ENCODE assay signal across 16 cellular contexts in genomic region chr12:108890208-108890607, GRCh38. TPM values are rescaled to one million over a fixed set of nuclear protein-coding genes. Genes with fewer than 3 reads are reported as not detected.
DNase-seq lines count a peak whose midpoint lies in the region; ATAC-seq, FAIRE-seq and TF ChIP-seq lines count a peak whose summit lies in the region.
"Had no signal": no experiment of that assay in that cellular context is flagged by ENCODE, and none has a peak within 500 bp of the region (broad histone marks: within the 10 kb centered on the region; RNA-seq: fewer than 3 reads in every experiment).

No MANE protein-coding gene starts in this region.

- H3K4me3 ChIP-seq in A549: no peak overlapping the region
- no peak overlapping the region for H3K4me3 ChIP-seq in endothelial cell of umbilical vein (replicated peaks in 1 of 3; ENCODE audit: insufficient read depth in 1 of 3, low read depth in 1 of 3, low read length in 3 of 3)
- H3K4me3 ChIP-seq: body of pancreas, suprapubic skin had no signal

- no peak for TF ChIP-seq CTCF in A549 (IDR thresholded peaks at IDR 0.05)
- no peak for TF ChIP-seq CTCF in endothelial cell of umbilical vein (IDR thresholded peaks at IDR 0.05; ENCODE audit: extremely low read depth in 1 of 2, insufficient read depth in 1 of 2, low read depth in 1 of 2, low read length in 2 of 2)

- no peaks in the 10 kb centered on the region for H3K27me3 ChIP-seq in endothelial cell of umbilical vein (ENCODE audit: control insufficient read depth in 2 of 2, insufficient read depth in 2 of 2, low read length in 2 of 2)
- H3K27me3 ChIP-seq: body of pancreas, suprapubic skin had no signal

- CTCF ChIA-PET in A549 (lab: Yijun Ruan, JAX): interaction anchor here (0.7 to 2.2 kb wide), 6 partner anchors 8 to 503 kb away, joined by 3 to 6 read pairs (median 4); no protein-coding TSS in a partner anchor
- CTCF ChIA-PET in endothelial cell of umbilical vein (lab: Charles Lee): interaction anchor here (0.7 to 1.5 kb wide), 6 partner anchors 16 to 86 kb away, joined by 3 to 4 read pairs (median 3); no protein-coding TSS in a partner anchor

- BruUV-seq in endothelial cell of umbilical vein (replicated peaks; lab: Mats Ljungman, UMichigan): no TSS peak

- WGBS in A549 (ENCODE audit: missing lambda C conversion rate): 30% methylated on average over 2 of the region's 2 CpGs

- H2AFZ ChIP-seq in endothelial cell of umbilical vein (ENCODE audit: low read depth, low read length): no peak overlapping the region

- H3K4me2 ChIP-seq in A549: no peak overlapping the region
- no peak overlapping the region for H3K4me2 ChIP-seq in endothelial cell of umbilical vein (ENCODE audit: insufficient read depth, low read length)

- DNase-seq in A549 (ENCODE audit: low read depth in 1 of 2, low spot score in 1 of 2) (no peak), Daoy (ENCODE audit: low read depth) (peak; percentile 15), RKO (ENCODE audit: low spot score) (peak; percentile 28), endothelial cell of umbilical vein (ENCODE audit: low read depth, low spot score) (peak; percentile 16), DMS153 (lab: John Stamatoyannopoulos, UW) (no peak), cerebellar cortex (ENCODE audit: low spot score) (no peak), HTR-8/SVneo (ENCODE audit: insufficient read length, low spot score) (no peak)
- DNase-seq: activated T-cell treated with anti-CD3 and anti-CD28 coated beads for 4 hours; body of pancreas; CD4-positive, alpha-beta memory T cell; NCI-H146 had no signal

- no peak for TF ChIP-seq RAD21 in A549 (conservative IDR thresholded peaks at IDR 0.05 in 1 of 2, IDR thresholded peaks at IDR 0.05 in 1 of 2)

- H3K36me3 ChIP-seq in endothelial cell of umbilical vein (ENCODE audit: control insufficient read depth in 2 of 2, extremely low read depth in 1 of 2, insufficient read depth in 2 of 2, low read length in 2 of 2): no peaks in the 10 kb centered on the region
- H3K36me3 ChIP-seq: suprapubic skin had no signal

- H3K9me3 ChIP-seq in A549 (peaks cover 5% of the 10 kb centered on the region; the same call in 1 of the 3 replicates), endothelial cell of umbilical vein (replicated peaks; ENCODE audit: control insufficient read depth, insufficient read depth, low read length) (no peaks in the 10 kb centered on the region)
- H3K9me3 ChIP-seq: body of pancreas, suprapubic skin had no signal

- dilution Hi-C loops in endothelial cell of umbilical vein (cut with MboI; ENCODE audit: extremely low pct_ligation_motif_present, low sequenced_read_pairs): no loop called here

- H3K79me2 ChIP-seq in endothelial cell of umbilical vein (ENCODE audit: control insufficient read depth, insufficient read depth, low read length): no peaks in the 10 kb centered on the region

- TF ChIP-seq EP300 in A549 (IDR thresholded peaks at IDR 0.05): no peak

- H3K9ac ChIP-seq in endothelial cell of umbilical vein (replicated peaks; ENCODE audit: extremely low read depth, insufficient read depth, low read length): no peak overlapping the region

- H4K20me1 ChIP-seq in endothelial cell of umbilical vein (replicated peaks; ENCODE audit: control insufficient read depth, extremely low read depth, insufficient read depth, low read length): no peaks in the 10 kb centered on the region

- no peak for ATAC-seq in A549
- no peak for ATAC-seq in GM19395 (IDR thresholded peaks at IDR 0.05; ENCODE audit: unreplicated experiment)
- ATAC-seq: body of pancreas had no signal

- no peaks in the 10 kb centered on the region for H3K9me1 ChIP-seq in endothelial cell of umbilical vein (replicated peaks; ENCODE audit: control insufficient read depth, extremely low read depth, insufficient read depth, low read length)

- FAIRE-seq in A549 (lab: Jason Lieb, UNC) (no peak), endothelial cell of umbilical vein (lab: Jason Lieb, UNC) (no peak), HTR-8/SVneo (lab: Jason Lieb, UNC) (no peak)

- intact Hi-C loops in endothelial cell of umbilical vein (cut with micrococcal nuclease): no loop called here

- no peak for TF ChIP-seq POLR2A in A549 (IDR thresholded peaks at IDR 0.05; ENCODE audit: low read length)
- no peak for TF ChIP-seq POLR2A in endothelial cell of umbilical vein (IDR thresholded peaks at IDR 0.05; ENCODE audit: low read depth, low read length)

- no peak overlapping the region for H3K27ac ChIP-seq in A549
- H3K27ac ChIP-seq in endothelial cell of umbilical vein (ENCODE audit: insufficient read depth, low read depth, low read length): no peak overlapping the region
- H3K27ac ChIP-seq: body of pancreas, epithelial cell of prostate, suprapubic skin had no signal

- no peaks in the 10 kb centered on the region for H3K4me1 ChIP-seq in A549
- H3K4me1 ChIP-seq in endothelial cell of umbilical vein (ENCODE audit: control insufficient read depth, extremely low read depth, insufficient read depth, low read length): no peaks in the 10 kb centered on the region
- H3K4me1 ChIP-seq: body of pancreas, suprapubic skin had no signal

- POLR2A ChIA-PET in A549 (lab: Yijun Ruan, JAX): no interaction called here
- POLR2A ChIA-PET in endothelial cell of umbilical vein (lab: Charles Lee): interaction anchor here (0.6 kb wide), 1 partner anchor 9 kb away, joined by 5 read pairs; no protein-coding TSS in a partner anchor

TF ChIP-seq in endothelial cell of umbilical vein, 7 proteins besides CTCF, POLR2A, EP300 and RAD21:
- no peak for TF ChIP-seq POLR2AphosphoS5 (IDR thresholded peaks at IDR 0.05; ENCODE audit: insufficient read depth, low read depth, low read length)
- no peak for TF ChIP-seq FOS (IDR thresholded peaks at IDR 0.05; ENCODE audit: borderline replicate concordance, insufficient read depth, low read length)
- TF ChIP-seq GATA2 (IDR thresholded peaks at IDR 0.05; ENCODE audit: insufficient read depth, insufficient read length, low read depth, low read length): no peak
- TF ChIP-seq EZH2 (IDR thresholded peaks at IDR 0.05; ENCODE audit: borderline replicate concordance, low read depth, low read length, severe bottlenecking): no peak
- no peak for TF ChIP-seq MAX (IDR thresholded peaks at IDR 0.05; ENCODE audit: insufficient read depth, insufficient read length)
- TF ChIP-seq MYC (IDR thresholded peaks at IDR 0.05; ENCODE audit: low read depth, low read length): no peak
- no peak for TF ChIP-seq JUN (IDR thresholded peaks at IDR 0.05; ENCODE audit: borderline replicate concordance, insufficient read depth, insufficient read length, low read depth)

RNA-seq across cellular contexts. Expression of gene DAO, which starts 10.3 kb away (rescaled TPM):
- polyA plus RNA-seq in A549 (2011; rRNA removed) (not detected in 2 replicates), A549 (2017; fragmentation: RNase III; extraction: RNeasy Plus Mini Kit Qiagen cat#74134 plus additional on column Dnase treatment) (not detected in 3 replicates), endothelial cell of umbilical vein (not detected in 2 replicates)
- 0.01 TPM in 1 of 2 replicates, not detected in the other for polyA plus RNA-seq in A549 (2012; cell fraction: cytosol; rRNA removed)
- not detected in 2 replicates for polyA plus RNA-seq in A549 (2012; cell fraction: nucleus; rRNA removed)
- polyA minus RNA-seq in A549 (2011; rRNA and poly(A)+ RNA removed): not detected in 2 replicates
- not detected in 2 replicates for total RNA-seq in Daoy (2014; rRNA removed; shearing (Covaris generic))
- total RNA-seq in endothelial cell of umbilical vein: not detected in 2 replicates
- not detected in 2 replicates for polyA plus RNA-seq in endothelial cell of umbilical vein (2011; cell fraction: cytosol; rRNA removed)
- not detected in 2 replicates for polyA plus RNA-seq in endothelial cell of umbilical vein (2011; cell fraction: nucleus; rRNA removed)
- polyA plus RNA-seq in endothelial cell of umbilical vein (2012): not detected in 2 replicates
- polyA minus RNA-seq in endothelial cell of umbilical vein: not detected in 2 replicates
- not detected for polyA minus RNA-seq in endothelial cell of umbilical vein (2011; cell fraction: cytosol; rRNA and poly(A)+ RNA removed)
- polyA minus RNA-seq in endothelial cell of umbilical vein (2011; cell fraction: nucleus; rRNA and poly(A)+ RNA removed): not detected in 2 replicates
- total RNA-seq: body of pancreas; CD4-positive, alpha-beta memory T cell; mesothelial cell of epicardium; pulmonary artery endothelial cell; suprapubic skin had no signal
- polyA plus RNA-seq: CD4-positive, alpha-beta memory T cell had no signal

RNA-seq across cellular contexts. Expression of gene SSH1, which starts 32.8 kb away (rescaled TPM):
- polyA plus RNA-seq in A549 (2011; rRNA removed) (24.1 and 26.2 TPM in 2 replicates), A549 (2017; fragmentation: RNase III; extraction: RNeasy Plus Mini Kit Qiagen cat#74134 plus additional on column Dnase treatment) (15.4 to 16.7 TPM (median 16.6 TPM) in 3 replicates), endothelial cell of umbilical vein (20.2 and 20.6 TPM in 2 replicates)
- 14.4 and 19.0 TPM in 2 replicates for polyA plus RNA-seq in A549 (2012; cell fraction: cytosol; rRNA removed)
- polyA plus RNA-seq in A549 (2012; cell fraction: nucleus; rRNA removed): 24.4 and 26.2 TPM in 2 replicates
- polyA minus RNA-seq in A549 (2011; rRNA and poly(A)+ RNA removed): 35.1 and 37.2 TPM in 2 replicates
- 3.9 and 5.7 TPM in 2 replicates for total RNA-seq in Daoy (2014; rRNA removed; shearing (Covaris generic))
- total RNA-seq in endothelial cell of umbilical vein: 57.5 and 71.4 TPM in 2 replicates
- 14.9 and 18.6 TPM in 2 replicates for polyA plus RNA-seq in endothelial cell of umbilical vein (2011; cell fraction: cytosol; rRNA removed)
- 81.2 and 96.3 TPM in 2 replicates for polyA plus RNA-seq in endothelial cell of umbilical vein (2011; cell fraction: nucleus; rRNA removed)
- 24.5 and 25.2 TPM in 2 replicates for polyA plus RNA-seq in endothelial cell of umbilical vein (2012)
- polyA minus RNA-seq in endothelial cell of umbilical vein: 93.7 and 104 TPM in 2 replicates
- polyA minus RNA-seq in endothelial cell of umbilical vein (2011; cell fraction: cytosol; rRNA and poly(A)+ RNA removed): 11.3 TPM
- 107 and 110 TPM in 2 replicates for polyA minus RNA-seq in endothelial cell of umbilical vein (2011; cell fraction: nucleus; rRNA and poly(A)+ RNA removed)

Comparison
In these comparisons a context has a peak if more than half of its experiments do, and no peak if none do; other contexts are left out.
1. DNase-seq: peak in Daoy (single experiment), RKO (single experiment) and endothelial cell of umbilical vein (single experiment); none in A549 (0 of 2), DMS153 (single experiment), cerebellar cortex (single experiment) and HTR-8/SVneo (single experiment).